In genomic region chr1:54406339-54407181, GRCh38 we compare ENCODE assay signal across 1 cellular context.
TF ChIP-seq lines count a peak whose summit lies in the region.

SSBP3 (minus strand) TSS chr1:54406394.

TF ChIP-seq in K562, 482 proteins besides CTCF, POLR2A, EP300 and RAD21 (continued from another document and continues in another):
- TF ChIP-seq FOXP4 (CRISPR knock-in tag; IDR thresholded peaks at IDR 0.05; ENCODE audit: borderline replicate concordance) (no peak), ZNF121 (CRISPR knock-in tag; conservative IDR thresholded peaks at IDR 0.05) (no peak), DACH1 (IDR thresholded peaks at IDR 0.05; ENCODE audit: partially characterized antibody) (no peak), CREB5 (CRISPR knock-in tag; IDR thresholded peaks at IDR 0.05) (no peak), NCOA1 (IDR thresholded peaks at IDR 0.05; ENCODE audit: low read depth) (no peak), SRSF1 (IDR thresholded peaks at IDR 0.05; ENCODE audit: low read depth, low read length) (no peak), ESRRA (IDR thresholded peaks at IDR 0.05; ENCODE audit: borderline replicate concordance, low read depth) (peak; percentile 31; the same call in 1 of the 2 replicates), ZNF316 (IDR thresholded peaks at IDR 0.05) (no peak), MCM5 (IDR thresholded peaks at IDR 0.05; ENCODE audit: low read depth) (no peak), HMG20A (CRISPR knock-in tag; conservative IDR thresholded peaks at IDR 0.05) (no peak), DPF2 (IDR thresholded peaks at IDR 0.05) (peak; percentile 32; the same call in 1 of the 2 replicates), ZNF551 (CRISPR knock-in tag; IDR thresholded peaks at IDR 0.05) (no peak), ZBTB43 (CRISPR knock-in tag; IDR thresholded peaks at IDR 0.05) (no peak), FOXO4 (CRISPR knock-in tag; IDR thresholded peaks at IDR 0.05) (no peak), AFF1 (IDR thresholded peaks at IDR 0.05; ENCODE audit: low read depth in 1 of 2, partially characterized antibody in 2 of 2) (no peak), ZNF184 (CRISPR knock-in tag; IDR thresholded peaks at IDR 0.05) (no peak), GATA2 (CRISPR knock-in tag; IDR thresholded peaks at IDR 0.05) (peak; percentile 18; the same call in 1 of the 2 replicates), ARID4B (CRISPR knock-in tag; IDR thresholded peaks at IDR 0.05) (peak; percentile 33; the same call in 1 of the 2 replicates), ZNF143 (CRISPR knock-in tag; IDR thresholded peaks at IDR 0.05) (no peak), RBM34 (IDR thresholded peaks at IDR 0.05; ENCODE audit: borderline replicate concordance, insufficient read depth, low read length) (no peak), ZNF217 (CRISPR knock-in tag; IDR thresholded peaks at IDR 0.05) (no peak), MYNN (IDR thresholded peaks at IDR 0.05) (no peak), MYNN (CRISPR knock-in tag; IDR thresholded peaks at IDR 0.05) (no peak), ZZZ3 (IDR thresholded peaks at IDR 0.05) (no peak)
- TF ChIP-seq, protein P1, sequence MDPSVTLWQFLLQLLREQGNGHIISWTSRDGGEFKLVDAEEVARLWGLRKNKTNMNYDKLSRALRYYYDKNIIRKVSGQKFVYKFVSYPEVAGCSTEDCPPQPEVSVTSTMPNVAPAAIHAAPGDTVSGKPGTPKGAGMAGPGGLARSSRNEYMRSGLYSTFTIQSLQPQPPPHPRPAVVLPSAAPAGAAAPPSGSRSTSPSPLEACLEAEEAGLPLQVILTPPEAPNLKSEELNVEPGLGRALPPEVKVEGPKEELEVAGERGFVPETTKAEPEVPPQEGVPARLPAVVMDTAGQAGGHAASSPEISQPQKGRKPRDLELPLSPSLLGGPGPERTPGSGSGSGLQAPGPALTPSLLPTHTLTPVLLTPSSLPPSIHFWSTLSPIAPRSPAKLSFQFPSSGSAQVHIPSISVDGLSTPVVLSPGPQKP (CRISPR knock-in tag; IDR thresholded peaks at IDR 0.05): no peak
- TF ChIP-seq, protein P2, sequence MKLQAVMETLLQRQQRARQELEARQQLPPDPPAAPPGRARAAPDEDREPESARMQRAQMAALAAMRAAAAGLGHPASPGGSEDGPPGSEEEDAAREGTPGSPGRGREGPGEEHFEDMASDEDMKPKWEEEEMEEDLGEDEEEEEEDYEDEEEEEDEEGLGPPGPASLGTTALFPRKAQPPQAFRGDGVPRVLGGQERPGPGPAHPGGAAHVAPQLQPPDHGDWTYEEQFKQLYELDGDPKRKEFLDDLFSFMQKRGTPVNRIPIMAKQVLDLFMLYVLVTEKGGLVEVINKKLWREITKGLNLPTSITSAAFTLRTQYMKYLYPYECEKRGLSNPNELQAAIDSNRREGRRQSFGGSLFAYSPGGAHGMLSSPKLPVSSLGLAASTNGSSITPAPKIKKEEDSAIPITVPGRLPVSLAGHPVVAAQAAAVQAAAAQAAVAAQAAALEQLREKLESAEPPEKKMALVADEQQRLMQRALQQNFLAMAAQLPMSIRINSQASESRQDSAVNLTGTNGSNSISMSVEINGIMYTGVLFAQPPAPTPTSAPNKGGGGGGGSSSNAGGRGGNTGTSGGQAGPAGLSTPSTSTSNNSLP (IDR thresholded peaks at IDR 0.05; ENCODE audit: borderline replicate concordance, low read depth, low read length): no peak
- TF ChIP-seq, protein P3, sequence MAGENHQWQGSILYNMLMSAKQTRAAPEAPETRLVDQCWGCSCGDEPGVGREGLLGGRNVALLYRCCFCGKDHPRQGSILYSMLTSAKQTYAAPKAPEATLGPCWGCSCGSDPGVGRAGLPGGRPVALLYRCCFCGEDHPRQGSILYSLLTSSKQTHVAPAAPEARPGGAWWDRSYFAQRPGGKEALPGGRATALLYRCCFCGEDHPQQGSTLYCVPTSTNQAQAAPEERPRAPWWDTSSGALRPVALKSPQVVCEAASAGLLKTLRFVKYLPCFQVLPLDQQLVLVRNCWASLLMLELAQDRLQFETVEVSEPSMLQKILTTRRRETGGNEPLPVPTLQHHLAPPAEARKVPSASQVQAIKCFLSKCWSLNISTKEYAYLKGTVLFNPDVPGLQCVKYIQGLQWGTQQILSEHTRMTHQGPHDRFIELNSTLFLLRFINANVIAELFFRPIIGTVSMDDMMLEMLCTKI (IDR thresholded peaks at IDR 0.05; ENCODE audit: partially characterized antibody): no peak
- TF ChIP-seq, protein P4, sequence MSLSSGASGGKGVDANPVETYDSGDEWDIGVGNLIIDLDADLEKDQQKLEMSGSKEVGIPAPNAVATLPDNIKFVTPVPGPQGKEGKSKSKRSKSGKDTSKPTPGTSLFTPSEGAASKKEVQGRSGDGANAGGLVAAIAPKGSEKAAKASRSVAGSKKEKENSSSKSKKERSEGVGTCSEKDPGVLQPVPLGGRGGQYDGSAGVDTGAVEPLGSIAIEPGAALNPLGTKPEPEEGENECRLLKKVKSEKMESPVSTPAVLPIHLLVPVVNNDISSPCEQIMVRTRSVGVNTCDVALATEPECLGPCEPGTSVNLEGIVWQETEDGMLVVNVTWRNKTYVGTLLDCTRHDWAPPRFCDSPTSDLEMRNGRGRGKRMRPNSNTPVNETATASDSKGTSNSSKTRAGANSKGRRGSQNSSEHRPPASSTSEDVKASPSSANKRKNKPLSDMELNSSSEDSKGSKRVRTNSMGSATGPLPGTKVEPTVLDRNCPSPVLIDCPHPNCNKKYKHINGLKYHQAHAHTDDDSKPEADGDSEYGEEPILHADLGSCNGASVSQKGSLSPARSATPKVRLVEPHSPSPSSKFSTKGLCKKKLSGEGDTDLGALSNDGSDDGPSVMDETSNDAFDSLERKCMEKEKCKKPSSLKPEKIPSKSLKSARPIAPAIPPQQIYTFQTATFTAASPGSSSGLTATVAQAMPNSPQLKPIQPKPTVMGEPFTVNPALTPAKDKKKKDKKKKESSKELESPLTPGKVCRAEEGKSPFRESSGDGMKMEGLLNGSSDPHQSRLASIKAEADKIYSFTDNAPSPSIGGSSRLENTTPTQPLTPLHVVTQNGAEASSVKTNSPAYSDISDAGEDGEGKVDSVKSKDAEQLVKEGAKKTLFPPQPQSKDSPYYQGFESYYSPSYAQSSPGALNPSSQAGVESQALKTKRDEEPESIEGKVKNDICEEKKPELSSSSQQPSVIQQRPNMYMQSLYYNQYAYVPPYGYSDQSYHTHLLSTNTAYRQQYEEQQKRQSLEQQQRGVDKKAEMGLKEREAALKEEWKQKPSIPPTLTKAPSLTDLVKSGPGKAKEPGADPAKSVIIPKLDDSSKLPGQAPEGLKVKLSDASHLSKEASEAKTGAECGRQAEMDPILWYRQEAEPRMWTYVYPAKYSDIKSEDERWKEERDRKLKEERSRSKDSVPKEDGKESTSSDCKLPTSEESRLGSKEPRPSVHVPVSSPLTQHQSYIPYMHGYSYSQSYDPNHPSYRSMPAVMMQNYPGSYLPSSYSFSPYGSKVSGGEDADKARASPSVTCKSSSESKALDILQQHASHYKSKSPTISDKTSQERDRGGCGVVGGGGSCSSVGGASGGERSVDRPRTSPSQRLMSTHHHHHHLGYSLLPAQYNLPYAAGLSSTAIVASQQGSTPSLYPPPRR (CRISPR knock-in tag; IDR thresholded peaks at IDR 0.05; ENCODE audit: borderline replicate concordance): no peak
